18 cellular contexts compared by ENCODE assay signal in genomic region chr17:77961741-77962140, GRCh38. TPM values are rescaled to one million over a fixed set of nuclear protein-coding genes. Genes with fewer than 3 reads are reported as not detected.
DNase-seq lines count a peak whose midpoint lies in the region; ATAC-seq and TF ChIP-seq lines count a peak whose summit lies in the region.
"Had no signal": no experiment of that assay in that cellular context is flagged by ENCODE, and none has a peak within 500 bp of the region (broad histone marks: within the 10 kb centered on the region; RNA-seq: fewer than 3 reads in every experiment).

No MANE protein-coding gene starts in this region.

- H3K4me3 ChIP-seq in left ventricle myocardium inferior (no peak overlapping the region), neural progenitor cell (no peak overlapping the region)
- H3K4me3 ChIP-seq: cardiac muscle cell, upper lobe of right lung had no signal

- TF ChIP-seq CTCF in left ventricle myocardium inferior (IDR thresholded peaks at IDR 0.05; ENCODE audit: borderline replicate concordance) (no peak), neural progenitor cell (IDR thresholded peaks at IDR 0.05) (no peak)

- no peak overlapping the region for H3K9ac ChIP-seq in neural progenitor cell

- peak overlapping the region; percentile 57 for H3K4me2 ChIP-seq in neural progenitor cell

- H3K79me2 ChIP-seq in neural progenitor cell (ENCODE audit: low read depth) = peaks cover 76% of the 10 kb centered on the region

- peaks cover 71% of the 10 kb centered on the region for H4K20me1 ChIP-seq in neural progenitor cell (ENCODE audit: low read depth)

- H3K4me3 Mint-ChIP-seq in central memory CD8-positive, alpha-beta T cell = peak overlapping the region; percentile 97
- H3K4me3 Mint-ChIP-seq in neural progenitor cell = no peak overlapping the region

- H3K9me3 ChIP-seq in left ventricle myocardium inferior (replicated peaks) (no peaks in the 10 kb centered on the region), neural progenitor cell (ENCODE audit: low read depth) (no peaks in the 10 kb centered on the region)
- H3K9me3 ChIP-seq: neutrophil, upper lobe of right lung had no signal

- ATAC-seq in Right ventricle myocardium inferior (no peak), GM18907 (IDR thresholded peaks at IDR 0.05; ENCODE audit: unreplicated experiment) (no peak)
- ATAC-seq in central memory CD8-positive, alpha-beta T cell (replicated peaks; ENCODE audit: extremely low read depth, poor library complexity, severe bottlenecking) = no peak
- ATAC-seq: HCT116, upper lobe of right lung had no signal

- H3K4me1 ChIP-seq in left ventricle myocardium inferior (peaks cover 87% of the 10 kb centered on the region), neural progenitor cell (peaks cover 47% of the 10 kb centered on the region)

- H3K27me3 Mint-ChIP-seq in central memory CD8-positive, alpha-beta T cell = no peaks in the 10 kb centered on the region
- H3K27me3 Mint-ChIP-seq in neural progenitor cell (ENCODE audit: insufficient read depth, low read depth) = peaks cover 10% of the 10 kb centered on the region

- H3K27ac ChIP-seq in left ventricle myocardium inferior (replicated peaks) (peak overlapping the region; percentile 88), neural progenitor cell (no peak overlapping the region)
- H3K27ac ChIP-seq: cardiac muscle cell, neutrophil, RWPE1, upper lobe of right lung had no signal

- peaks cover 27% of the 10 kb centered on the region for H3K36me3 Mint-ChIP-seq in central memory CD8-positive, alpha-beta T cell (ENCODE audit: insufficient read depth)
- no peaks in the 10 kb centered on the region for H3K36me3 Mint-ChIP-seq in neural progenitor cell

- H3K4me1 Mint-ChIP-seq in central memory CD8-positive, alpha-beta T cell = peaks cover 75% of the 10 kb centered on the region
- peaks cover 59% of the 10 kb centered on the region for H3K4me1 Mint-ChIP-seq in neural progenitor cell

- H3K27ac Mint-ChIP-seq in central memory CD8-positive, alpha-beta T cell (ENCODE audit: low read depth) = no peak overlapping the region
- no peak overlapping the region for H3K27ac Mint-ChIP-seq in neural progenitor cell
- H3K27ac Mint-ChIP-seq: activated T-helper 1 cell treated with anti-CD3 and anti-CD28 coated beads, Interleukin-12 subunit alpha, Interleukin-12 subunit beta, Interleukin-2, Interleukin-4 antibody, amounts not matched to agents 30 ng/mL and 10 ng/mL and 1 ng/mL, durations not matched to agents 14 hours and 24 hours and 36 hours had no signal

- no peaks in the 10 kb centered on the region for H3K9me3 Mint-ChIP-seq in central memory CD8-positive, alpha-beta T cell
- H3K9me3 Mint-ChIP-seq in neural progenitor cell = no peaks in the 10 kb centered on the region
- H3K9me3 Mint-ChIP-seq: activated T-helper 1 cell treated with anti-CD3 and anti-CD28 coated beads, Interleukin-12 subunit alpha, Interleukin-12 subunit beta, Interleukin-2, Interleukin-4 antibody, amounts not matched to agents 30 ng/mL and 10 ng/mL and 1 ng/mL, durations not matched to agents 14 hours and 24 hours and 36 hours had no signal

- H3K36me3 ChIP-seq in left ventricle myocardium inferior (no peaks in the 10 kb centered on the region), neural progenitor cell (no peaks in the 10 kb centered on the region)
- H3K36me3 ChIP-seq: cardiac muscle cell, neutrophil, upper lobe of right lung had no signal

- intact Hi-C loops in left ventricle myocardium inferior (cut with micrococcal nuclease) = no loop called here
- intact Hi-C loops in Right ventricle myocardium inferior (cut with DNase I) = no loop called here

- no peak for DNase-seq in left ventricle myocardium inferior
- DNase-seq in Right ventricle myocardium inferior (ENCODE audit: missing footprints) = no peak
- peak; percentile 6 for DNase-seq in M059J (ENCODE audit: low read depth)
- DNase-seq in central memory CD8-positive, alpha-beta T cell (ENCODE audit: low spot score in 2 of 2) = no peak
- no peak for DNase-seq in neural progenitor cell (ENCODE audit: low spot score)
- no peak for DNase-seq in NCI-H1417 (lab: John Stamatoyannopoulos, UW)
- DNase-seq: activated CD4-positive, alpha-beta T cell treated with anti-CD3 and anti-CD28 coated beads, Interleukin-2, amount 50 U/mL, for 4 hours; AML-193; midbrain; NCI-H146; stimulated activated CD4-positive, alpha-beta T cell treated with anti-CD3 and anti-CD28 coated beads, Interleukin-4, amount 100 ng/mL, for 24 hours; upper lobe of right lung had no signal

- H3F3A ChIP-seq in neural progenitor cell (ENCODE audit: low read depth) = peaks cover 10% of the 10 kb centered on the region

- H3K27me3 ChIP-seq in left ventricle myocardium inferior (ENCODE audit: low read depth) = no peaks in the 10 kb centered on the region
- peaks cover 17% of the 10 kb centered on the region for H3K27me3 ChIP-seq in neural progenitor cell
- H3K27me3 ChIP-seq: upper lobe of right lung had no signal

- H2AFZ ChIP-seq in neural progenitor cell (replicated peaks) = no peak overlapping the region

RNA-seq across cellular contexts. Expression of gene TNRC6C, which starts 3.2 kb away (rescaled TPM):
- total RNA-seq in left ventricle myocardium inferior (19.7 TPM), Right ventricle myocardium inferior (21.0 TPM), neural progenitor cell (ENCODE audit: low replicate concordance) (11.4 and 14.9 TPM in 2 replicates)
- 2.8 and 3.2 TPM in 2 replicates for total RNA-seq in M059J (2014; rRNA removed; shearing (Covaris generic))
